ENCODE assay signal across 15 cellular contexts in genomic region chr15:63971904-63972303, GRCh38.
DNase-seq lines count a peak whose midpoint lies in the region; ATAC-seq, FAIRE-seq and TF ChIP-seq lines count a peak whose summit lies in the region.
"Had no signal": no experiment of that assay in that cellular context is flagged by ENCODE, and none has a peak within 500 bp of the region (broad histone marks: within the 10 kb centered on the region; RNA-seq: fewer than 3 reads in every experiment).

No MANE protein-coding gene starts in this region.

- peaks cover 14% of the 10 kb centered on the region; the same call in 1 of the 2 replicates for H3K36me3 ChIP-seq in Karpas-422 (ENCODE audit: insufficient read depth, low read length)
- H3K36me3 ChIP-seq in K562 (ENCODE audit: control insufficient read depth, insufficient read depth, low read length) = no peaks in the 10 kb centered on the region
- no peaks in the 10 kb centered on the region for H3K36me3 ChIP-seq in psoas muscle (ENCODE audit: insufficient read depth in 1 of 2, low read depth in 1 of 2)
- H3K36me3 ChIP-seq: esophagus muscularis mucosa had no signal

- no peak overlapping the region for H3K4me2 ChIP-seq in Karpas-422 (ENCODE audit: low read depth, low read length, poor library complexity, severe bottlenecking)
- no peak overlapping the region for H3K4me2 ChIP-seq in K562 (ENCODE audit: insufficient read depth, low read length)
- H3K4me2 ChIP-seq: smooth muscle cell had no signal

- peaks cover 2% of the 10 kb centered on the region for H3K27me3 Mint-ChIP-seq in activated CD4-positive, alpha-beta T cell treated with anti-CD3 and anti-CD28 coated beads, Interleukin-2, amount 10 ng/mL, durations not matched to agents 7 days and 5 days

- no peak for FAIRE-seq in K562 (lab: Jason Lieb, UNC)

- peaks cover 2% of the 10 kb centered on the region for H3K36me3 Mint-ChIP-seq in activated CD4-positive, alpha-beta T cell treated with anti-CD3 and anti-CD28 coated beads, Interleukin-2, amount 10 ng/mL, durations not matched to agents 7 days and 5 days (ENCODE audit: low read depth)

- H4K20me1 ChIP-seq in Karpas-422 (ENCODE audit: insufficient read depth, low read depth, low read length) = no peaks in the 10 kb centered on the region
- H4K20me1 ChIP-seq in K562 (replicated peaks; ENCODE audit: control insufficient read depth, insufficient read depth, low read length) = no peaks in the 10 kb centered on the region

- CTCF ChIA-PET in activated CD4-positive, alpha-beta T cell treated with anti-CD3 and anti-CD28 coated beads, Interleukin-2, amount 10 ng/mL, durations not matched to agents 7 days and 5 days (lab: Charles Lee) = interaction anchor here (1.2 to 2.1 kb wide), 5 partner anchors 14 to 74 kb away, joined by 3 to 9 read pairs (median 7); partner anchors contain the start of gene DAPK2
- CTCF ChIA-PET in K562 (lab: Yijun Ruan, JAX; ENCODE audit: low intra/inter-chr PET ratio) = no interaction called here

- no peak for TF ChIP-seq EP300 in K562 (IDR thresholded peaks at IDR 0.05; ENCODE audit: low read length)

- no peak overlapping the region for H2AFZ ChIP-seq in Karpas-422 (ENCODE audit: low read length)
- peak overlapping the region; percentile 84 for H2AFZ ChIP-seq in K562 (ENCODE audit: low read depth, low read length)

- H3K9me2 ChIP-seq in Karpas-422 (replicated peaks; ENCODE audit: insufficient read depth, low read length) = no peaks in the 10 kb centered on the region

- no peak overlapping the region for H3K4me3 Mint-ChIP-seq in activated CD4-positive, alpha-beta T cell treated with anti-CD3 and anti-CD28 coated beads, Interleukin-2, amount 10 ng/mL, durations not matched to agents 7 days and 5 days

- no peak overlapping the region for H3K4me3 ChIP-seq in Karpas-422 (ENCODE audit: low read length)
- no peak overlapping the region for H3K4me3 ChIP-seq in K562
- H3K4me3 ChIP-seq in psoas muscle = no peak overlapping the region
- H3K4me3 ChIP-seq: esophagus muscularis mucosa, smooth muscle cell had no signal

- H3K79me2 ChIP-seq in Karpas-422 (ENCODE audit: low read length) = peaks cover 2% of the 10 kb centered on the region; the same call in 1 of the 2 replicates
- no peaks in the 10 kb centered on the region for H3K79me2 ChIP-seq in K562 (ENCODE audit: control insufficient read depth, insufficient read depth, low read length)

- no TSS peak for BruUV-seq in K562 (replicated peaks; lab: Mats Ljungman, UMichigan)

- peaks cover 41% of the 10 kb centered on the region for H3K4me1 Mint-ChIP-seq in activated CD4-positive, alpha-beta T cell treated with anti-CD3 and anti-CD28 coated beads, Interleukin-2, amount 10 ng/mL, durations not matched to agents 7 days and 5 days

- TF ChIP-seq POLR2A in K562 (conservative IDR thresholded peaks at IDR 0.05) = no peak

- H3K27ac ChIP-seq in Karpas-422 (ENCODE audit: low read length) (peak overlapping the region; percentile 59), K562 (ENCODE audit: extremely low read depth, low read depth, low read length) (peak overlapping the region; percentile 33; the same call in 2 of the 3 replicates), psoas muscle (peak overlapping the region; percentile 78)

- H3K4me1 ChIP-seq in Karpas-422 (ENCODE audit: low read length) = peaks cover 46% of the 10 kb centered on the region
- H3K4me1 ChIP-seq in K562 (replicated peaks in 1 of 2; ENCODE audit: control insufficient read depth in 2 of 2, insufficient read depth in 2 of 2, low read length in 2 of 2) = peaks cover 6 to 25% of the 10 kb centered on the region in 2 experiments
- peaks cover 66% of the 10 kb centered on the region for H3K4me1 ChIP-seq in psoas muscle

- POLR2A ChIA-PET in activated CD4-positive, alpha-beta T cell treated with anti-CD3 and anti-CD28 coated beads, Interleukin-2, amount 10 ng/mL, durations not matched to agents 7 days and 5 days (lab: Charles Lee) = no interaction called here
- POLR2A ChIA-PET in K562 (lab: Yijun Ruan, JAX) = interaction anchor here (0.6 kb wide), 1 partner anchor 254 kb away, joined by 3 read pairs; no protein-coding TSS in a partner anchor

- ATAC-seq in K562 (no peak), psoas muscle (no peak), GM18870 (IDR thresholded peaks at IDR 0.05; ENCODE audit: unreplicated experiment) (no peak)

- intact Hi-C loops in K562 (cut with micrococcal nuclease) (no loop called here), psoas muscle (cut with DNase I) (no loop called here)

- no peaks in the 10 kb centered on the region for H3K27me3 ChIP-seq in Karpas-422 (ENCODE audit: low read length)
- H3K27me3 ChIP-seq in K562 (ENCODE audit: control insufficient read depth in 2 of 2, insufficient read depth in 2 of 2, low read length in 2 of 2) = no peaks in the 10 kb centered on the region
- H3K27me3 ChIP-seq in psoas muscle (ENCODE audit: insufficient read depth in 3 of 3, low read length in 2 of 3) = no peaks in the 10 kb centered on the region
- H3K27me3 ChIP-seq: esophagus muscularis mucosa had no signal

- WGBS in K562 (ENCODE audit: insufficient coverage, low coverage, missing lambda C conversion rate) = 45% methylated on average over 1 of the region's 1 CpG
- 76 to 95% (median 84%) methylated on average over 1 of the region's 1 CpG for WGBS in psoas muscle, 3 donors

- H3K9ac ChIP-seq in Karpas-422 (ENCODE audit: low read length) = peak overlapping the region; percentile 29; the same call in 1 of the 2 replicates
- no peak overlapping the region; a peak in 1 of 4 replicates for H3K9ac ChIP-seq in K562 (ENCODE audit: insufficient read depth in 1 of 2, low read depth in 2 of 2, low read length in 2 of 2)

- peak overlapping the region; percentile 96 for H3K27ac Mint-ChIP-seq in activated CD4-positive, alpha-beta T cell treated with anti-CD3 and anti-CD28 coated beads, Interleukin-2, amount 10 ng/mL, durations not matched to agents 7 days and 5 days

- H3K9me1 ChIP-seq in K562 (ENCODE audit: control insufficient read depth, insufficient read depth, low read length) = no peaks in the 10 kb centered on the region

- no peak for TF ChIP-seq RAD21 in K562 (CRISPR knock-in tag; conservative IDR thresholded peaks at IDR 0.05 in 1 of 2, IDR thresholded peaks at IDR 0.05 in 1 of 2)

- no peak for TF ChIP-seq CTCF in K562 (IDR thresholded peaks at IDR 0.05 in 2 of 3, conservative IDR thresholded peaks at IDR 0.05 in 1 of 3; ENCODE audit: insufficient read depth in 2 of 3, low read depth in 1 of 3, low read length in 3 of 3)
- TF ChIP-seq CTCF in psoas muscle (IDR thresholded peaks at IDR 0.05) = no peak

- DNase-seq in activated CD4-positive, alpha-beta T cell treated with anti-CD3 and anti-CD28 coated beads, Interleukin-2, amount 10 ng/mL, durations not matched to agents 7 days and 5 days = no peak
- no peak for DNase-seq in activated CD4-positive, alpha-beta T cell treated with anti-CD3 and anti-CD28 coated beads, Interleukin-2, amount 50 U/mL, for 1 hour
- DNase-seq in Karpas-422 (no peak), K562 (ENCODE audit: extremely low read depth in 1 of 4, low spot score in 3 of 4) (no peak), psoas muscle (no peak), HUDEP-2 (lab: John Stamatoyannopoulos, UW; ENCODE audit: unreplicated experiment in 76 of 76) (no peak), HCEC 1CT (no peak)
- DNase-seq: H7, KBM-7, NCI-H1694 treated with DMSO at 0.1 percent for 48 hours, NCI-H524 treated with DMSO at 0.1 percent for 48 hours, substantia nigra had no signal

- in situ Hi-C loops in K562 (cut with MboI) = no loop called here

- H3K9me3 ChIP-seq in Karpas-422 (ENCODE audit: low read length) = no peaks in the 10 kb centered on the region
- no peaks in the 10 kb centered on the region for H3K9me3 ChIP-seq in K562 (replicated peaks; ENCODE audit: control insufficient read depth, insufficient read depth, low read depth, low read length)
- no peaks in the 10 kb centered on the region for H3K9me3 ChIP-seq in psoas muscle
- H3K9me3 ChIP-seq: esophagus muscularis mucosa had no signal

- no peaks in the 10 kb centered on the region for H3K9me3 Mint-ChIP-seq in activated CD4-positive, alpha-beta T cell treated with anti-CD3 and anti-CD28 coated beads, Interleukin-2, amount 10 ng/mL, durations not matched to agents 7 days and 5 days

TF ChIP-seq in K562, 482 proteins besides CTCF, POLR2A, EP300 and RAD21:
- TF ChIP-seq SRSF1 (IDR thresholded peaks at IDR 0.05; ENCODE audit: low read depth, low read length) = no peak
- TF ChIP-seq ZBTB2 (IDR thresholded peaks at IDR 0.05) = no peak
- TF ChIP-seq RAD51 (IDR thresholded peaks at IDR 0.05; ENCODE audit: borderline replicate concordance, low read depth) = no peak
- TF ChIP-seq SPI1 (IDR thresholded peaks at IDR 0.05; ENCODE audit: borderline replicate concordance, low read depth, low read length) = peak; percentile 49; the same call in 1 of the 2 replicates
- no peak for TF ChIP-seq ZBED1 (IDR thresholded peaks at IDR 0.05)
- TF ChIP-seq HDAC8 (tag; IDR thresholded peaks at IDR 0.05) = no peak
- no peak for TF ChIP-seq GTF2E2 (tag; IDR thresholded peaks at IDR 0.05)
- peak; percentile 41; the same call in 1 of the 2 replicates for TF ChIP-seq ZNF589 (CRISPR knock-in tag; IDR thresholded peaks at IDR 0.05; ENCODE audit: low read depth)
- no peak for TF ChIP-seq NONO (IDR thresholded peaks at IDR 0.05; ENCODE audit: low read depth in 2 of 2, low read length in 1 of 2)
- TF ChIP-seq ARNT (IDR thresholded peaks at IDR 0.05) = no peak
- TF ChIP-seq MTA3 (IDR thresholded peaks at IDR 0.05; ENCODE audit: borderline replicate concordance) = no peak
